ENCODE assay signal across 1 cellular context in the genomic region with DNA sequence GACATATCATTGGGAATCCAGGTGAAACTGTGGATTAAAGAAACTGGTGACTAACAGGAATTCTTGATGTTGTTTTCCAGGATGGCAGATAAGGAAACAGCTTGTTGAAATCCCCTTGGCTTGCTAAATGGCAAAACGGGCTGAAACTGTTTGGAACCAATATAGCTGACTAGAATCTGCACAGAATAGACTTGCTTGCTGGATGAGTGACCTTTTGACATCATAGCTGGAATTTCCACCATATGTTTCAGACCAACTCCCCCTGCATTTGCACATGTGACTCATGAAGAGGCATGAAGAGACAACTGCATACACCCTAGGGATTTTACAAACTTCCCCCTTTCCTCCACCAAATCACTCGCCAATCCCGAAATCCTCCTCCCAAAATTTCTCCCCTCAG.
TF ChIP-seq lines count a peak whose summit lies in the region.

No MANE protein-coding gene starts in this region.

TF ChIP-seq in GM23338, 12 proteins besides CTCF, POLR2A, EP300 and RAD21 (continued from another document):
- TF ChIP-seq ZNF462 (CRISPR knock-in tag; IDR thresholded peaks at IDR 0.05) (no peak), NANOG (IDR thresholded peaks at IDR 0.05; ENCODE audit: borderline replicate concordance) (no peak), CREB1 (CRISPR knock-in tag; IDR thresholded peaks at IDR 0.05; ENCODE audit: low read depth) (no peak), POLR2AphosphoS5 (IDR thresholded peaks at IDR 0.05; ENCODE audit: low read depth) (no peak), ZNF114 (CRISPR knock-in tag; IDR thresholded peaks at IDR 0.05) (no peak), STAT1 (IDR thresholded peaks at IDR 0.05; ENCODE audit: unreplicated experiment) (no peak), EZH2phosphoT487 (IDR thresholded peaks at IDR 0.05; ENCODE audit: unreplicated experiment) (no peak), JUNB (IDR thresholded peaks at IDR 0.05; ENCODE audit: unreplicated experiment) (no peak), ETS1 (IDR thresholded peaks at IDR 0.05) (no peak)
